ENCODE assay signal across 22 cellular contexts in the genomic region with DNA sequence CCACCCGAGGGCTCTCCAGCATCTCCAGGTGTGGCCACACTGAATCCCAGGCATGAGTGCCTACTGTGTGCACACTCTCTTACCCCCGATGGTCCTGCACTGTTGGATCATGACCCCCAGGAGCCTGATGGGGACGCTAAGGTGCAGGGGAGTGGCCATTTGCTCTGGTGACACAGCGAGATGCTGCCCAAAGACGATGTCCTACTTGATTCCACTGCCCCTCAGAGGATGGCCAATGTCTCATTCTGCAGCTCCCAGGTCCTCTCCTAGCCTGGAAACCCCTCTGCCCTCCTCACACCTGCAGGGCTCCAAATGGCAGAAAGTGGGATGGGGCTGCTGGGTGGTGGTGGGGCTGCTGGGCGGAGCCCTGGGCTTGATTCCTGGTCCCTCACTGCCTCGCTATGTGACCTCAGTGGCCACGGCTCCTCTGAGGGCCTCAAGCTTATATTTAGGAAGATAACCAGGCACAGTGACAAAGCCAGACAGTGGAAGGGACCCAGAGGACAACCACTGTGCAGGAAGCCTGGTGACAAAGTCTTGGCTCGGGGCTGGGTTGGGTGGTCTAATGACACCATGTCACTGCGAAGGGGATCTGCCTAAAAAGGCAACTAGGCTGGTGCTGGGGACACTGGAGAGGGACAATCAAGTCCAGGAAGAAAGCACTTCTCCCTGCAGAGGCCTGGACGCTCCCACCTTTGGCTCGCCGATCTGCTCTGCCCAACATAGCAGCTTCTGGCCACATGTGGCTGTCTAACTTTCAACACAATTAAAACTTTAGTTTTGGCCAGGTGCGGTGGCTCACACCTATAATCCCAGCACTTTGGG. TPM values are rescaled to one million over a fixed set of nuclear protein-coding genes. Genes with fewer than 3 reads are reported as not detected.
DNase-seq lines count a peak whose midpoint lies in the region; ATAC-seq, FAIRE-seq and TF ChIP-seq lines count a peak whose summit lies in the region.
"Had no signal": no experiment of that assay in that cellular context is flagged by ENCODE, and none has a peak within 500 bp of the region (broad histone marks: within the 10 kb centered on the region; RNA-seq: fewer than 3 reads in every experiment).

No MANE protein-coding gene starts in this region.

- TF ChIP-seq CTCF in RWPE2 (IDR thresholded peaks at IDR 0.05; ENCODE audit: poor library complexity, severe bottlenecking) = no peak
- no peak for TF ChIP-seq CTCF in fibroblast of villous mesenchyme (IDR thresholded peaks at IDR 0.05; ENCODE audit: insufficient read depth, low read depth, low read length)
- no peak for TF ChIP-seq CTCF in kidney (IDR thresholded peaks at IDR 0.05; ENCODE audit: borderline replicate concordance, extremely low read depth, insufficient read depth)

- no peak overlapping the region for H3K4me3 ChIP-seq in RWPE2 (ENCODE audit: severe bottlenecking)
- no peak overlapping the region for H3K4me3 ChIP-seq in fibroblast of villous mesenchyme (ENCODE audit: low read depth, low read length)
- no peak overlapping the region for H3K4me3 ChIP-seq in kidney (ENCODE audit: low read length in 2 of 2)

- H3K27ac ChIP-seq in RWPE2 (ENCODE audit: poor library complexity, severe bottlenecking) (no peak overlapping the region), kidney (ENCODE audit: low read depth in 2 of 2, low read length in 2 of 2) (no peak overlapping the region)
- H3K27ac ChIP-seq: HL-60, RWPE1 had no signal

- no peak for ATAC-seq in RWPE2 (ENCODE audit: low read depth)
- no peak for ATAC-seq in sciatic nerve
- ATAC-seq in GM21515 (IDR thresholded peaks at IDR 0.05; ENCODE audit: unreplicated experiment) = no peak

- H3K36me3 ChIP-seq in RWPE2 (ENCODE audit: low read depth) = peaks cover 11% of the 10 kb centered on the region
- peaks cover 0 to 2% of the 10 kb centered on the region in 2 donors for H3K36me3 ChIP-seq in kidney (ENCODE audit: control insufficient read depth in 1 of 2, insufficient read depth in 2 of 2, low read length in 2 of 2)

- intact Hi-C loops in kidney (cut with DNase I) (no loop called here), sciatic nerve (cut with DNase I) (no loop called here)

- H3K9me3 ChIP-seq in RWPE2 (ENCODE audit: severe bottlenecking) = no peaks in the 10 kb centered on the region
- H3K9me3 ChIP-seq in kidney (ENCODE audit: control insufficient read depth in 1 of 2, low read length in 2 of 2) = no peaks in the 10 kb centered on the region
- H3K9me3 ChIP-seq: Caco-2 had no signal

- no peak for FAIRE-seq in kidney (lab: Jason Lieb, UNC)
- FAIRE-seq: GM18507 had no signal

- DNase-seq in RWPE2 (ENCODE audit: low spot score) (peak; percentile 77), fibroblast of villous mesenchyme (ENCODE audit: low read depth) (peak; percentile 15), kidney (peak; percentile 43), sciatic nerve (ENCODE audit: low spot score) (peak; percentile 49), SKM-1 (lab: John Stamatoyannopoulos, UW; ENCODE audit: unreplicated experiment) (no peak), globus pallidus (ENCODE audit: low spot score) (no peak)
- no peak for DNase-seq in stimulated activated CD4-positive, alpha-beta T cell treated with anti-CD3 and anti-CD28 coated beads, Interleukin-4, amount 100 ng/mL, for 4 hours
- DNase-seq: AML-193; DMS53; GOT3; KBM-7; NCI-H1092; NCI-H1694; NCI-H345; NCI-H69; NK-92 treated with Interleukin-12 subunit alpha and Interleukin-12 subunit beta, amount 100 ng/mL, for 24 hours; OCI-M1 had no signal

- no peaks in the 10 kb centered on the region for H3K27me3 ChIP-seq in RWPE2 (ENCODE audit: insufficient read depth, poor library complexity, severe bottlenecking)

- H3K4me1 ChIP-seq in RWPE2 (ENCODE audit: insufficient read depth, poor library complexity, severe bottlenecking) = peaks cover 21% of the 10 kb centered on the region
- H3K4me1 ChIP-seq in kidney (ENCODE audit: control insufficient read depth in 1 of 2, insufficient read depth in 1 of 2, low read depth in 1 of 2, low read length in 2 of 2) = peaks cover 12 to 13% of the 10 kb centered on the region in 2 donors

- H3K9ac ChIP-seq in kidney (ENCODE audit: low read length in 2 of 2) = no peak overlapping the region

RNA-seq across cellular contexts. Expression of a gene that starts 28.4 kb away (rescaled TPM):
- total RNA-seq in fibroblast of villous mesenchyme = 1,041 and 2,020 TPM in 2 replicates
- 611 TPM for total RNA-seq in kidney
- polyA plus RNA-seq in kidney (ENCODE audit: insufficient read depth, low read depth, low replicate concordance) = 44.6 TPM
- 70.3 TPM for total RNA-seq in sciatic nerve

Comparison
In these comparisons a context has a peak if more than half of its experiments do, and no peak if none do; other contexts are left out.
1. DNase-seq: peak in RWPE2 (single experiment), fibroblast of villous mesenchyme (single experiment), kidney (single experiment) and sciatic nerve (single experiment); none in SKM-1 (single experiment), stimulated activated CD4-positive, alpha-beta T cell treated with anti-CD3 and anti-CD28 coated beads, Interleukin-4, amount 100 ng/mL, for 4 hours (0 of 2) and globus pallidus (single experiment).